8 cellular contexts compared by ENCODE assay signal in genomic region chr4:186299291-186299690, GRCh38. TPM values are rescaled to one million over a fixed set of nuclear protein-coding genes. Genes with fewer than 3 reads are reported as not detected.
"Had no signal": no experiment of that assay in that cellular context is flagged by ENCODE, and none has a peak within 500 bp of the region (broad histone marks: within the 10 kb centered on the region; RNA-seq: fewer than 3 reads in every experiment).

No MANE protein-coding gene starts in this region.

- H3K4me1 ChIP-seq: HAP-1 had no signal

- H3K36me3 ChIP-seq: HAP-1 had no signal

- H3K9me3 ChIP-seq: HAP-1 had no signal

- DNase-seq: GM23248, GOT3, HFFc6, IMR-90 had no signal

- H3K4me3 ChIP-seq: GM23248, HAP-1 had no signal

- ATAC-seq: HCT116 had no signal

RNA-seq across cellular contexts. Expression of gene F11, which starts 33.3 kb away (rescaled TPM):
- total RNA-seq: GM23248, H4, HFFc6, HT-29, IMR-90 had no signal
- polyA plus RNA-seq: GM23248, IMR-90 had no signal
